In the genomic region with DNA sequence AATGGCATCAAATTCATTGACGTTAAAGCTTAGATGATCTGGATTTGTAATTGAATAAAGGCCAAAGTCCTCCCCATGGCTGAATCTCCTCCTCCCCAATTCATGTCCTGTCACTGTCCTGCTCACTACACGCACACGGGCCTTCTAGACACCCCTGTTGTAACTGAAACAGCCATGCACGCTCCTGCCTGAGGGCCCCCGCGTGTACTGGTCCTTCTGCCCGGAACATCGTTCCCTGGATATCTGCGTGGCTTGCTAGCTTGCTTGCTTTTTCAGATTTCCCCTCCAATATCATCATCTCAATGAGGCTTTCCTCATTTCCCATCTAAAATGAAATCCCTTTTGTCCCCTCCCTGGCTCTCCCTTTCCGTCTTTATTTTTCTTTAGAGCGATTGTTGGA, we compare ENCODE assay signal across 1 cellular context.
TF ChIP-seq lines count a peak whose summit lies in the region.

No MANE protein-coding gene starts in this region.

TF ChIP-seq in GM23338, 12 proteins besides CTCF, POLR2A, EP300 and RAD21:
- TF ChIP-seq JUNB (IDR thresholded peaks at IDR 0.05; ENCODE audit: unreplicated experiment): no peak
- no peak for TF ChIP-seq STAT1 (IDR thresholded peaks at IDR 0.05; ENCODE audit: unreplicated experiment)
- TF ChIP-seq CREB1 (CRISPR knock-in tag; IDR thresholded peaks at IDR 0.05; ENCODE audit: low read depth): no peak
- no peak for TF ChIP-seq POLR2AphosphoS5 (IDR thresholded peaks at IDR 0.05; ENCODE audit: low read depth)
